Comparison of ENCODE assay signal across 9 cellular contexts in genomic region chr7:47314728-47315601, GRCh38.
DNase-seq lines count a peak whose midpoint lies in the region; ATAC-seq, FAIRE-seq and TF ChIP-seq lines count a peak whose summit lies in the region.
"Had no signal": no experiment of that assay in that cellular context is flagged by ENCODE, and none has a peak within 500 bp of the region (broad histone marks: within the 10 kb centered on the region; RNA-seq: fewer than 3 reads in every experiment).

No MANE protein-coding gene starts in this region.

- POLR2A ChIA-PET in T-cell (lab: Charles Lee), result no interaction called here

- H3K4ac ChIP-seq in mesenchymal stem cell (ENCODE audit: low read depth in 1 of 2, low read length in 2 of 2), result peak overlapping the region; percentile 61 to 96

- H3K9ac ChIP-seq in mesenchymal stem cell (ENCODE audit: low read length), result peak overlapping the region; percentile 45

- no peak overlapping the region for H2AK5ac ChIP-seq in mesenchymal stem cell (ENCODE audit: low read length, severe bottlenecking)

- H3K4me2 ChIP-seq in mesenchymal stem cell (ENCODE audit: low read length, poor library complexity, severe bottlenecking), result peak overlapping the region; percentile 56

- CTCF ChIA-PET in T-cell (lab: Charles Lee), result no interaction called here

- peak overlapping the region in 1 of 2 experiments; percentile 77 for H3K23ac ChIP-seq in mesenchymal stem cell (ENCODE audit: low read length in 2 of 2)

- no peak overlapping the region for H3K27ac Mint-ChIP-seq in T-cell

- peak overlapping the region; percentile 93 to 98 for H3K18ac ChIP-seq in mesenchymal stem cell (ENCODE audit: low read depth in 1 of 2, low read length in 2 of 2)

- H2AFZ ChIP-seq in mesenchymal stem cell (ENCODE audit: low read depth, low read length), result no peak overlapping the region

- H3K9me3 Mint-ChIP-seq in T-cell, result peaks cover 4 to 6% (median 4%) of the 10 kb centered on the region in 3 donors

- peaks cover 0 to 37% of the 10 kb centered on the region in 2 experiments for H3K36me3 ChIP-seq in mesenchymal stem cell (ENCODE audit: control insufficient read depth in 1 of 2, insufficient read depth in 2 of 2, low read depth in 1 of 2, low read length in 2 of 2)
- H3K36me3 ChIP-seq in thoracic aorta, result peaks cover under 1% of the 10 kb centered on the region

- peaks cover 14% of the 10 kb centered on the region for H3K4me1 ChIP-seq in mesenchymal stem cell (ENCODE audit: control insufficient read depth, insufficient read depth, low read depth, low read length)
- H3K4me1 ChIP-seq in thoracic aorta (ENCODE audit: control insufficient read depth in 1 of 2, low read depth in 2 of 2), result peaks cover 26 to 39% of the 10 kb centered on the region in 2 donors

- peak overlapping the region in 3 of 59 donors; percentile 2 to 13 (median 10) for H3K4me3 ChIP-seq in dorsolateral prefrontal cortex
- peak overlapping the region in 1 of 2 experiments; percentile 37 for H3K4me3 ChIP-seq in mesenchymal stem cell (ENCODE audit: insufficient read depth in 1 of 2, low read depth in 1 of 2, low read length in 2 of 2)
- peak overlapping the region; percentile 65 for H3K4me3 ChIP-seq in thoracic aorta

- peak overlapping the region; percentile 15 for H2BK15ac ChIP-seq in mesenchymal stem cell (ENCODE audit: low read depth, poor library complexity, severe bottlenecking)

- no peak for TF ChIP-seq CTCF in dorsolateral prefrontal cortex (IDR thresholded peaks at IDR 0.05 in 54 of 56, conservative IDR thresholded peaks at IDR 0.05 in 2 of 56; ENCODE audit: low read depth in 1 of 56, partially characterized antibody in 56 of 56)
- no peak for TF ChIP-seq CTCF in thoracic aorta (IDR thresholded peaks at IDR 0.05)

- peak overlapping the region in 1 of 2 experiments; percentile 91 for H3K14ac ChIP-seq in mesenchymal stem cell (ENCODE audit: low read length in 2 of 2)

- FAIRE-seq in RCC 7860 (lab: Jason Lieb, UNC), result no peak
- FAIRE-seq: colon had no signal

- H4K91ac ChIP-seq in mesenchymal stem cell (ENCODE audit: low read length), result peak overlapping the region; percentile 94

- peaks cover 0 to 7% (median 5%) of the 10 kb centered on the region in 3 donors for H3K4me1 Mint-ChIP-seq in T-cell

- H3K27me3 ChIP-seq in dorsolateral prefrontal cortex (peaks cover 0 to 33% (median 3%) of the 10 kb centered on the region in 45 donors), mesenchymal stem cell (ENCODE audit: control insufficient read depth in 1 of 2, insufficient read depth in 1 of 2, low read length in 2 of 2) (no peaks in the 10 kb centered on the region), thoracic aorta (replicated peaks; ENCODE audit: insufficient read depth) (no peaks in the 10 kb centered on the region)

- ATAC-seq in thoracic aorta (ENCODE audit: insufficient number of reproducible peaks, low FRiP score, low read depth) (peak; percentile 69), T-cell (replicated peaks in 1 of 4) (no peak), HG03045 (IDR thresholded peaks at IDR 0.05; ENCODE audit: unreplicated experiment) (no peak)

- WGBS in mesenchymal stem cell, result 29% methylated on average over 29 of the region's 29 CpGs

- H3K27ac ChIP-seq in dorsolateral prefrontal cortex (peak overlapping the region in 50 of 59 donors; percentile 7 to 89 (median 60)), mesenchymal stem cell (ENCODE audit: low read length, poor library complexity, severe bottlenecking) (peak overlapping the region; percentile 47), thoracic aorta (peak overlapping the region; percentile 57 to 85)

- H3K27me3 Mint-ChIP-seq in T-cell, result peaks cover 0 to 3% of the 10 kb centered on the region in 2 donors

- DNase-seq in M059J (ENCODE audit: low read depth), result peak; percentile 27
- DNase-seq in dorsolateral prefrontal cortex, result peak in 2 of 10 donors; percentile 61 to 64
- peak; percentile 96 for DNase-seq in mesenchymal stem cell
- peak; percentile 25 for DNase-seq in thoracic aorta (ENCODE audit: low spot score)
- no peak for DNase-seq in RCC 7860 (ENCODE audit: low spot score)
- DNase-seq in stimulated activated naive CD4-positive, alpha-beta T cell (lab: John Stamatoyannopoulos, UW), result no peak
- DNase-seq in T-cell, result no peak

- peak overlapping the region; percentile 46 to 90 for H2BK12ac ChIP-seq in mesenchymal stem cell (ENCODE audit: low read length in 2 of 2)

- no peak overlapping the region for H2BK5ac ChIP-seq in mesenchymal stem cell (ENCODE audit: low read depth, low read length, poor library complexity, severe bottlenecking)

- intact Hi-C loops in dorsolateral prefrontal cortex (cut with DNase I), result no loop called here

- no peaks in the 10 kb centered on the region for H3K36me3 Mint-ChIP-seq in T-cell

- H3K9me3 ChIP-seq in mesenchymal stem cell (ENCODE audit: control insufficient read depth, low read length), result peaks cover 3% of the 10 kb centered on the region
- H3K9me3 ChIP-seq in thoracic aorta, result no peaks in the 10 kb centered on the region

- H3K4me3 Mint-ChIP-seq in T-cell, result no peak overlapping the region

- H2BK120ac ChIP-seq in mesenchymal stem cell (ENCODE audit: low read depth, low read length), result peak overlapping the region; percentile 39

- peak overlapping the region; percentile 87 for H4K8ac ChIP-seq in mesenchymal stem cell (ENCODE audit: low read length)

- H3K79me1 ChIP-seq in mesenchymal stem cell (replicated peaks; ENCODE audit: low read length, poor library complexity, severe bottlenecking), result peaks cover 25% of the 10 kb centered on the region

Comparison
In these comparisons a context has a peak if more than half of its experiments do, and no peak if none do; other contexts are left out.
1. DNase-seq: peak in M059J (single experiment), mesenchymal stem cell (single experiment) and thoracic aorta (single experiment); none in RCC 7860 (single experiment), stimulated activated naive CD4-positive, alpha-beta T cell (0 of 6) and T-cell (0 of 34).
2. Peak in every context shown above with its lines, with median percentiles within 50 percentile points of each other: H3K27ac ChIP-seq.